In genomic region chr7:137985897-137986251, GRCh38 we compare ENCODE assay signal across 9 cellular contexts. TPM values are rescaled to one million over a fixed set of nuclear protein-coding genes. Genes with fewer than 3 reads are reported as not detected.
DNase-seq lines count a peak whose midpoint lies in the region; ATAC-seq and TF ChIP-seq lines count a peak whose summit lies in the region.
"Had no signal": no experiment of that assay in that cellular context is flagged by ENCODE, and none has a peak within 500 bp of the region (broad histone marks: within the 10 kb centered on the region; RNA-seq: fewer than 3 reads in every experiment).

No MANE protein-coding gene starts in this region.

- peak; percentile 27 for TF ChIP-seq CTCF in GM12864 (IDR thresholded peaks at IDR 0.05; ENCODE audit: low read depth, low read length, missing control alignments)
- TF ChIP-seq CTCF in HFFc6 (IDR thresholded peaks at IDR 0.05), result no peak
- TF ChIP-seq CTCF in left lung (IDR thresholded peaks at IDR 0.05), result no peak

- ATAC-seq in GM19467 (IDR thresholded peaks at IDR 0.05; ENCODE audit: unreplicated experiment) (peak; percentile 29), HG03139 (IDR thresholded peaks at IDR 0.05; ENCODE audit: unreplicated experiment) (peak; percentile 40), memory B cell (ENCODE audit: low read depth) (peak; percentile 77), left lung (no peak)

- peaks cover 5% of the 10 kb centered on the region for H3K9me3 Mint-ChIP-seq in memory B cell
- peaks cover 9% of the 10 kb centered on the region; the same call in 1 of the 2 replicates for H3K9me3 Mint-ChIP-seq in HFFc6

- H3K9me3 ChIP-seq in left lung, result peaks cover 0 to 10% of the 10 kb centered on the region in 2 donors

- H3K4me3 Mint-ChIP-seq in memory B cell (no peak overlapping the region), HFFc6 (no peak overlapping the region; the same call in 1 of the 2 replicates)

- peaks cover 0 to 7% of the 10 kb centered on the region in 2 donors for H3K36me3 ChIP-seq in left lung

- DNase-seq in GM12864 (ENCODE audit: low read depth), result no peak
- DNase-seq in memory B cell (ENCODE audit: low spot score in 2 of 2), result no peak
- no peak for DNase-seq in HFFc6
- DNase-seq in left lung, result no peak
- no peak for DNase-seq in NCI-H1048 (lab: John Stamatoyannopoulos, UW)
- DNase-seq in NCI-H128 (lab: John Stamatoyannopoulos, UW; ENCODE audit: unreplicated experiment), result no peak
- DNase-seq: stimulated activated CD8-positive, alpha-beta memory T cell treated with anti-CD3 and anti-CD28 coated beads, Interleukin-4, amount 100 ng/mL, for 48 hours had no signal

- H3K4me3 ChIP-seq in GM12864 (ENCODE audit: low read depth, low read length), result peak overlapping the region; percentile 3; the same call in 1 of the 2 replicates
- H3K4me3 ChIP-seq in left lung, result no peak overlapping the region

- intact Hi-C loops in left lung (cut with DNase I), result no loop called here

- H3K27ac Mint-ChIP-seq in memory B cell (peak overlapping the region; percentile 88), HFFc6 (no peak overlapping the region)

- peaks cover 27% of the 10 kb centered on the region for H3K4me1 Mint-ChIP-seq in memory B cell
- no peaks in the 10 kb centered on the region; the same call in 1 of the 2 replicates for H3K4me1 Mint-ChIP-seq in HFFc6 (ENCODE audit: low read depth)

- H3K36me3 Mint-ChIP-seq in memory B cell, result peaks cover 12% of the 10 kb centered on the region
- peaks cover 47% of the 10 kb centered on the region for H3K36me3 Mint-ChIP-seq in HFFc6 (ENCODE audit: low read depth)

- peaks cover 40 to 44% of the 10 kb centered on the region in 2 donors for H3K4me1 ChIP-seq in left lung

- H3K27me3 Mint-ChIP-seq in memory B cell, result no peaks in the 10 kb centered on the region
- H3K27me3 Mint-ChIP-seq in HFFc6 (ENCODE audit: insufficient read depth), result no peaks in the 10 kb centered on the region; the same call in 1 of the 2 replicates

- no peaks in the 10 kb centered on the region for H3K27me3 ChIP-seq in left lung

- peak overlapping the region in 1 of 2 donors; percentile 50 for H3K27ac ChIP-seq in left lung

RNA-seq across cellular contexts. Expression of gene CREB3L2, which starts 16.0 kb away (rescaled TPM):
- total RNA-seq in HFFc6 (2021; fragmentation: NEBNext Ultra II Directional; extraction: Animal tissue kit (Norgen Biotek cat#: 25700)), result 100 to 1,000 TPM; 112 to 139 (median 123) TPM
- total RNA-seq in left lung, result 10 to 100 TPM; 57.9 to 60.8 TPM
